Comparison of ENCODE assay signal across 1 cellular context in the genomic region with DNA sequence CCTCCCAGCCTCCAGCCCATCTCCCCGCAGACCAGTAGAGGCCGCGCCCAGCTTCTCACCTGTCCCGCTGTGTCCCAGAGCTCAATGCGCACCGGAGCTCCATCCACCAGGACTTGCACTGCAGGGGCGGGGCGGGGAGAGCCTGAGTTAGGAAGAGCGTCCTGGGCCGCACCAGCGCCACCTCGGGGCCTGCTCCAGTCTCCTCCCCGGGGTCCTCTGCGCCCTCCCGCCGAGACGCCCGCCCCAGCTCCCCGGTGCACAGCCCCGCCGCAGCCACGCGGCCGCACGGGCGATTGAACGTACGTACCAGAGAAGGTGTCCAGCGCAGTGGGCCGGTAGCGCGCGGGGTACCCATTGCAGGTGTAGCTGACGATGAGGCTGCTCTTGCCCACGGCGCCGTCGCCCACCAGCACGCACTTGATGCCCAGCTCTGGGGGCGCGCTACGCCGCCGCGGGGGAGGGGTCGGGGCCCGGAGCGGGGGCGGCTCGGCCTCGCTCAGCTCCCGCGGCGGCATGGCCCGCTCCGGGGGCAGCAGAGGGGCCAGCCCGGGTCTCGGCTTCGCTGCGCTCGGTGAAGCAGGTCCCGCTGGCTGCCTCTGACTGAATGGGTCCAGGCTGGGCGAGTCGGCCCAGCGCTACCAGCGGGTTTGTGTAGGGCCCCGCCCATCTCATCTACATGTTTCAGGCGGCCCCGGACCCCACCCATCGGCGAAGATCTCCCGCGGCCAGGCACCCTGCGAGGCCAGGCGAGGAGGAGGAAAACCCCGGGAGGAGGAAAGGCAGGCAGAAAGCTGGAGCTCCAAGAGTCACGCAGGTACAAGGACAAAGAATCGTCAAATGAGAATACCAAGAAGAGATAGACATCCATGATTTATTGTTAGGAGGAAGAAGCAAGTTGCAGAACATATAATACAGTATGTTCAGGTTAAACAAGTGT.
TF ChIP-seq lines count a peak whose summit lies in the region.

A gene with protein sequence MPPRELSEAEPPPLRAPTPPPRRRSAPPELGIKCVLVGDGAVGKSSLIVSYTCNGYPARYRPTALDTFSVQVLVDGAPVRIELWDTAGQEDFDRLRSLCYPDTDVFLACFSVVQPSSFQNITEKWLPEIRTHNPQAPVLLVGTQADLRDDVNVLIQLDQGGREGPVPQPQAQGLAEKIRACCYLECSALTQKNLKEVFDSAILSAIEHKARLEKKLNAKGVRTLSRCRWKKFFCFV (minus strand): TSS at position 610 of the 937 bp plus-strand sequence. CDS start 95 bp downstream, at position 515.

TF ChIP-seq in GM12878, 131 proteins besides CTCF, POLR2A, EP300 and RAD21 (continued from another document and continues in another):
- TF ChIP-seq, protein P1, sequence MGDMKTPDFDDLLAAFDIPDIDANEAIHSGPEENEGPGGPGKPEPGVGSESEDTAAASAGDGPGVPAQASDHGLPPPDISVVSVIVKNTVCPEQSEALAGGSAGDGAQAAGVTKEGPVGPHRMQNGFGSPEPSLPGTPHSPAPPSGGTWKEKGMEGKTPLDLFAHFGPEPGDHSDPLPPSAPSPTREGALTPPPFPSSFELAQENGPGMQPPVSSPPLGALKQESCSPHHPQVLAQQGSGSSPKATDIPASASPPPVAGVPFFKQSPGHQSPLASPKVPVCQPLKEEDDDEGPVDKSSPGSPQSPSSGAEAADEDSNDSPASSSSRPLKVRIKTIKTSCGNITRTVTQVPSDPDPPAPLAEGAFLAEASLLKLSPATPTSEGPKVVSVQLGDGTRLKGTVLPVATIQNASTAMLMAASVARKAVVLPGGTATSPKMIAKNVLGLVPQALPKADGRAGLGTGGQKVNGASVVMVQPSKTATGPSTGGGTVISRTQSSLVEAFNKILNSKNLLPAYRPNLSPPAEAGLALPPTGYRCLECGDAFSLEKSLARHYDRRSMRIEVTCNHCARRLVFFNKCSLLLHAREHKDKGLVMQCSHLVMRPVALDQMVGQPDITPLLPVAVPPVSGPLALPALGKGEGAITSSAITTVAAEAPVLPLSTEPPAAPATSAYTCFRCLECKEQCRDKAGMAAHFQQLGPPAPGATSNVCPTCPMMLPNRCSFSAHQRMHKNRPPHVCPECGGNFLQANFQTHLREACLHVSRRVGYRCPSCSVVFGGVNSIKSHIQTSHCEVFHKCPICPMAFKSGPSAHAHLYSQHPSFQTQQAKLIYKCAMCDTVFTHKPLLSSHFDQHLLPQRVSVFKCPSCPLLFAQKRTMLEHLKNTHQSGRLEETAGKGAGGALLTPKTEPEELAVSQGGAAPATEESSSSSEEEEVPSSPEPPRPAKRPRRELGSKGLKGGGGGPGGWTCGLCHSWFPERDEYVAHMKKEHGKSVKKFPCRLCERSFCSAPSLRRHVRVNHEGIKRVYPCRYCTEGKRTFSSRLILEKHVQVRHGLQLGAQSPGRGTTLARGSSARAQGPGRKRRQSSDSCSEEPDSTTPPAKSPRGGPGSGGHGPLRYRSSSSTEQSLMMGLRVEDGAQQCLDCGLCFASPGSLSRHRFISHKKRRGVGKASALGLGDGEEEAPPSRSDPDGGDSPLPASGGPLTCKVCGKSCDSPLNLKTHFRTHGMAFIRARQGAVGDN (IDR thresholded peaks at IDR 0.05), result peak; percentile 77
- TF ChIP-seq ESRRA (IDR thresholded peaks at IDR 0.05; ENCODE audit: low read length) (no peak), ZBED1 (IDR thresholded peaks at IDR 0.05; ENCODE audit: borderline replicate concordance) (no peak), RUNX3 (IDR thresholded peaks at IDR 0.05; ENCODE audit: low read length) (no peak), POU2F2 (IDR thresholded peaks at IDR 0.05; ENCODE audit: borderline replicate concordance, low read depth, low read length) (peak; percentile 45; the same call in 1 of the 3 replicates), CBFB (IDR thresholded peaks at IDR 0.05; ENCODE audit: low read depth) (no peak), HDAC2 (IDR thresholded peaks at IDR 0.05) (no peak), SPI1 (IDR thresholded peaks at IDR 0.05; ENCODE audit: borderline replicate concordance, insufficient read depth, low read depth, low read length) (no peak), HCFC1 (IDR thresholded peaks at IDR 0.05; ENCODE audit: low read length) (no peak; the same call in 1 of the 2 replicates), MYB (IDR thresholded peaks at IDR 0.05; ENCODE audit: borderline replicate concordance, low read depth, low read length) (no peak), RELA (IDR thresholded peaks at IDR 0.05; ENCODE audit: borderline replicate concordance, partially characterized antibody) (no peak), EED (IDR thresholded peaks at IDR 0.05; ENCODE audit: low read depth) (peak; percentile 39), IKZF1 (conservative IDR thresholded peaks at IDR 0.05) (peak; percentile 78), SIX5 (IDR thresholded peaks at IDR 0.05; ENCODE audit: low read depth, low read length, severe bottlenecking) (no peak), CHD2 (IDR thresholded peaks at IDR 0.05; ENCODE audit: borderline replicate concordance, low read depth, low read length) (no peak), PAX5 (IDR thresholded peaks at IDR 0.05; ENCODE audit: borderline replicate concordance, low read depth, low read length) (no peak; the same call in 1 of the 2 replicates), ZNF274 (IDR thresholded peaks at IDR 0.05; ENCODE audit: insufficient read depth, insufficient read length) (no peak), STAT3 (IDR thresholded peaks at IDR 0.05; ENCODE audit: low read depth, low read length) (no peak), SUPT20H (IDR thresholded peaks at IDR 0.05; ENCODE audit: borderline replicate concordance, control insufficient read depth, low read depth, low read length) (no peak), RBBP5 (conservative IDR thresholded peaks at IDR 0.05) (no peak), MEF2A (IDR thresholded peaks at IDR 0.05; ENCODE audit: insufficient read depth, low read depth, low read length) (no peak), YBX1 (IDR thresholded peaks at IDR 0.05) (no peak), BMI1 (IDR thresholded peaks at IDR 0.05; ENCODE audit: borderline replicate concordance) (no peak), PML (IDR thresholded peaks at IDR 0.05; ENCODE audit: low read length) (no peak), MTA2 (IDR thresholded peaks at IDR 0.05; ENCODE audit: low read depth) (no peak), TCF7 (IDR thresholded peaks at IDR 0.05; ENCODE audit: borderline replicate concordance) (no peak), NRF1 (conservative IDR thresholded peaks at IDR 0.05; ENCODE audit: low read depth, low read length) (no peak), ZNF622 (IDR thresholded peaks at IDR 0.05) (no peak), SUZ12 (IDR thresholded peaks at IDR 0.05; ENCODE audit: unreplicated experiment) (no peak), ZSCAN29 (IDR thresholded peaks at IDR 0.05) (0 out of 2 replicates have a peak, but pooled peaks have one; percentile 24)
- TF ChIP-seq, protein P2, sequence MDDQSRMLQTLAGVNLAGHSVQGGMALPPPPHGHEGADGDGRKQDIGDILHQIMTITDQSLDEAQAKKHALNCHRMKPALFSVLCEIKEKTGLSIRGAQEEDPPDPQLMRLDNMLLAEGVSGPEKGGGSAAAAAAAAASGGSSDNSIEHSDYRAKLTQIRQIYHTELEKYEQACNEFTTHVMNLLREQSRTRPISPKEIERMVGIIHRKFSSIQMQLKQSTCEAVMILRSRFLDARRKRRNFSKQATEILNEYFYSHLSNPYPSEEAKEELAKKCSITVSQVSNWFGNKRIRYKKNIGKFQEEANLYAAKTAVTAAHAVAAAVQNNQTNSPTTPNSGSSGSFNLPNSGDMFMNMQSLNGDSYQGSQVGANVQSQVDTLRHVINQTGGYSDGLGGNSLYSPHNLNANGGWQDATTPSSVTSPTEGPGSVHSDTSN (IDR thresholded peaks at IDR 0.05; ENCODE audit: insufficient replicate concordance, low read depth, low read length), result no peak
- TF ChIP-seq, protein P3, sequence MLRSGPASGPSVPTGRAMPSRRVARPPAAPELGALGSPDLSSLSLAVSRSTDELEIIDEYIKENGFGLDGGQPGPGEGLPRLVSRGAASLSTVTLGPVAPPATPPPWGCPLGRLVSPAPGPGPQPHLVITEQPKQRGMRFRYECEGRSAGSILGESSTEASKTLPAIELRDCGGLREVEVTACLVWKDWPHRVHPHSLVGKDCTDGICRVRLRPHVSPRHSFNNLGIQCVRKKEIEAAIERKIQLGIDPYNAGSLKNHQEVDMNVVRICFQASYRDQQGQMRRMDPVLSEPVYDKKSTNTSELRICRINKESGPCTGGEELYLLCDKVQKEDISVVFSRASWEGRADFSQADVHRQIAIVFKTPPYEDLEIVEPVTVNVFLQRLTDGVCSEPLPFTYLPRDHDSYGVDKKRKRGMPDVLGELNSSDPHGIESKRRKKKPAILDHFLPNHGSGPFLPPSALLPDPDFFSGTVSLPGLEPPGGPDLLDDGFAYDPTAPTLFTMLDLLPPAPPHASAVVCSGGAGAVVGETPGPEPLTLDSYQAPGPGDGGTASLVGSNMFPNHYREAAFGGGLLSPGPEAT (IDR thresholded peaks at IDR 0.05; ENCODE audit: low read depth), result peak; percentile 44
- TF ChIP-seq, protein P4, sequence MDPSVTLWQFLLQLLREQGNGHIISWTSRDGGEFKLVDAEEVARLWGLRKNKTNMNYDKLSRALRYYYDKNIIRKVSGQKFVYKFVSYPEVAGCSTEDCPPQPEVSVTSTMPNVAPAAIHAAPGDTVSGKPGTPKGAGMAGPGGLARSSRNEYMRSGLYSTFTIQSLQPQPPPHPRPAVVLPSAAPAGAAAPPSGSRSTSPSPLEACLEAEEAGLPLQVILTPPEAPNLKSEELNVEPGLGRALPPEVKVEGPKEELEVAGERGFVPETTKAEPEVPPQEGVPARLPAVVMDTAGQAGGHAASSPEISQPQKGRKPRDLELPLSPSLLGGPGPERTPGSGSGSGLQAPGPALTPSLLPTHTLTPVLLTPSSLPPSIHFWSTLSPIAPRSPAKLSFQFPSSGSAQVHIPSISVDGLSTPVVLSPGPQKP (IDR thresholded peaks at IDR 0.05; ENCODE audit: low read depth, low read length), result no peak
- TF ChIP-seq, protein P5, sequence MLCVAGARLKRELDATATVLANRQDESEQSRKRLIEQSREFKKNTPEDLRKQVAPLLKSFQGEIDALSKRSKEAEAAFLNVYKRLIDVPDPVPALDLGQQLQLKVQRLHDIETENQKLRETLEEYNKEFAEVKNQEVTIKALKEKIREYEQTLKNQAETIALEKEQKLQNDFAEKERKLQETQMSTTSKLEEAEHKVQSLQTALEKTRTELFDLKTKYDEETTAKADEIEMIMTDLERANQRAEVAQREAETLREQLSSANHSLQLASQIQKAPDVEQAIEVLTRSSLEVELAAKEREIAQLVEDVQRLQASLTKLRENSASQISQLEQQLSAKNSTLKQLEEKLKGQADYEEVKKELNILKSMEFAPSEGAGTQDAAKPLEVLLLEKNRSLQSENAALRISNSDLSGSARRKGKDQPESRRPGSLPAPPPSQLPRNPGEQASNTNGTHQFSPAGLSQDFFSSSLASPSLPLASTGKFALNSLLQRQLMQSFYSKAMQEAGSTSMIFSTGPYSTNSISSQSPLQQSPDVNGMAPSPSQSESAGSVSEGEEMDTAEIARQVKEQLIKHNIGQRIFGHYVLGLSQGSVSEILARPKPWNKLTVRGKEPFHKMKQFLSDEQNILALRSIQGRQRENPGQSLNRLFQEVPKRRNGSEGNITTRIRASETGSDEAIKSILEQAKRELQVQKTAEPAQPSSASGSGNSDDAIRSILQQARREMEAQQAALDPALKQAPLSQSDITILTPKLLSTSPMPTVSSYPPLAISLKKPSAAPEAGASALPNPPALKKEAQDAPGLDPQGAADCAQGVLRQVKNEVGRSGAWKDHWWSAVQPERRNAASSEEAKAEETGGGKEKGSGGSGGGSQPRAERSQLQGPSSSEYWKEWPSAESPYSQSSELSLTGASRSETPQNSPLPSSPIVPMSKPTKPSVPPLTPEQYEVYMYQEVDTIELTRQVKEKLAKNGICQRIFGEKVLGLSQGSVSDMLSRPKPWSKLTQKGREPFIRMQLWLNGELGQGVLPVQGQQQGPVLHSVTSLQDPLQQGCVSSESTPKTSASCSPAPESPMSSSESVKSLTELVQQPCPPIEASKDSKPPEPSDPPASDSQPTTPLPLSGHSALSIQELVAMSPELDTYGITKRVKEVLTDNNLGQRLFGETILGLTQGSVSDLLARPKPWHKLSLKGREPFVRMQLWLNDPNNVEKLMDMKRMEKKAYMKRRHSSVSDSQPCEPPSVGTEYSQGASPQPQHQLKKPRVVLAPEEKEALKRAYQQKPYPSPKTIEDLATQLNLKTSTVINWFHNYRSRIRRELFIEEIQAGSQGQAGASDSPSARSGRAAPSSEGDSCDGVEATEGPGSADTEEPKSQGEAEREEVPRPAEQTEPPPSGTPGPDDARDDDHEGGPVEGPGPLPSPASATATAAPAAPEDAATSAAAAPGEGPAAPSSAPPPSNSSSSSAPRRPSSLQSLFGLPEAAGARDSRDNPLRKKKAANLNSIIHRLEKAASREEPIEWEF (IDR thresholded peaks at IDR 0.05; ENCODE audit: insufficient replicate concordance, low read depth, low read length), result no peak
- TF ChIP-seq, protein P6, sequence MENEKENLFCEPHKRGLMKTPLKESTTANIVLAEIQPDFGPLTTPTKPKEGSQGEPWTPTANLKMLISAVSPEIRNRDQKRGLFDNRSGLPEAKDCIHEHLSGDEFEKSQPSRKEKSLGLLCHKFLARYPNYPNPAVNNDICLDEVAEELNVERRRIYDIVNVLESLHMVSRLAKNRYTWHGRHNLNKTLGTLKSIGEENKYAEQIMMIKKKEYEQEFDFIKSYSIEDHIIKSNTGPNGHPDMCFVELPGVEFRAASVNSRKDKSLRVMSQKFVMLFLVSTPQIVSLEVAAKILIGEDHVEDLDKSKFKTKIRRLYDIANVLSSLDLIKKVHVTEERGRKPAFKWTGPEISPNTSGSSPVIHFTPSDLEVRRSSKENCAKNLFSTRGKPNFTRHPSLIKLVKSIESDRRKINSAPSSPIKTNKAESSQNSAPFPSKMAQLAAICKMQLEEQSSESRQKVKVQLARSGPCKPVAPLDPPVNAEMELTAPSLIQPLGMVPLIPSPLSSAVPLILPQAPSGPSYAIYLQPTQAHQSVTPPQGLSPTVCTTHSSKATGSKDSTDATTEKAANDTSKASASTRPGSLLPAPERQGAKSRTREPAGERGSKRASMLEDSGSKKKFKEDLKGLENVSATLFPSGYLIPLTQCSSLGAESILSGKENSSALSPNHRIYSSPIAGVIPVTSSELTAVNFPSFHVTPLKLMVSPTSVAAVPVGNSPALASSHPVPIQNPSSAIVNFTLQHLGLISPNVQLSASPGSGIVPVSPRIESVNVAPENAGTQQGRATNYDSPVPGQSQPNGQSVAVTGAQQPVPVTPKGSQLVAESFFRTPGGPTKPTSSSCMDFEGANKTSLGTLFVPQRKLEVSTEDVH (IDR thresholded peaks at IDR 0.05; ENCODE audit: low read depth, partially characterized antibody), result peak; percentile 84
- TF ChIP-seq, protein P7, sequence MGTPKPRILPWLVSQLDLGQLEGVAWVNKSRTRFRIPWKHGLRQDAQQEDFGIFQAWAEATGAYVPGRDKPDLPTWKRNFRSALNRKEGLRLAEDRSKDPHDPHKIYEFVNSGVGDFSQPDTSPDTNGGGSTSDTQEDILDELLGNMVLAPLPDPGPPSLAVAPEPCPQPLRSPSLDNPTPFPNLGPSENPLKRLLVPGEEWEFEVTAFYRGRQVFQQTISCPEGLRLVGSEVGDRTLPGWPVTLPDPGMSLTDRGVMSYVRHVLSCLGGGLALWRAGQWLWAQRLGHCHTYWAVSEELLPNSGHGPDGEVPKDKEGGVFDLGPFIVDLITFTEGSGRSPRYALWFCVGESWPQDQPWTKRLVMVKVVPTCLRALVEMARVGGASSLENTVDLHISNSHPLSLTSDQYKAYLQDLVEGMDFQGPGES (IDR thresholded peaks at IDR 0.05), result no peak
